8 cellular contexts compared by ENCODE assay signal in genomic region chr12:132489078-132489601, GRCh38. TPM values are rescaled to one million over a fixed set of nuclear protein-coding genes. Genes with fewer than 3 reads are reported as not detected.
DNase-seq lines count a peak whose midpoint lies in the region; ATAC-seq and TF ChIP-seq lines count a peak whose summit lies in the region.

No MANE protein-coding gene starts in this region.

- peak overlapping the region; percentile 89 to 96 for H3K4me3 Mint-ChIP-seq in CD14-positive monocyte

- H3K27me3 Mint-ChIP-seq in CD14-positive monocyte (ENCODE audit: low read depth in 3 of 3) = peaks cover 5 to 10% (median 6%) of the 10 kb centered on the region in 3 donors

- peaks cover 49% of the 10 kb centered on the region for H3K4me1 Mint-ChIP-seq in CD14-positive monocyte

- no peak overlapping the region for H3K9ac ChIP-seq in adipocyte (ENCODE audit: low read length)

- H3K4me3 ChIP-seq in adipocyte (ENCODE audit: low read length) (no peak overlapping the region), kidney epithelial cell (ENCODE audit: low read depth, low read length) (peak overlapping the region; percentile 40)

- H3K27ac Mint-ChIP-seq in CD14-positive monocyte = peak overlapping the region; percentile 98 to 99 (median 98)

- H3K36me3 Mint-ChIP-seq in CD14-positive monocyte = peaks cover 19 to 20% of the 10 kb centered on the region in 2 donors

- ATAC-seq in HG02642 (IDR thresholded peaks at IDR 0.05; ENCODE audit: poor library complexity, unreplicated experiment) (peak; percentile 27), SK-N-SH treated with all-trans-retinoic acid at 6 μM for 48 hours (peak; percentile 22; the same call in 2 of the 3 replicates)

- DNase-seq in CD14-positive monocyte (ENCODE audit: low spot score) (peak; percentile 68), adipocyte (ENCODE audit: low read depth) (peak; percentile 35), kidney epithelial cell (ENCODE audit: low read depth) (no peak), posterior vena cava (ENCODE audit: low spot score) (no peak), NCI-H510A treated with DMSO at 0.1 percent for 48 hours (lab: John Stamatoyannopoulos, UW) (no peak)
- DNase-seq in stimulated activated CD4-positive, alpha-beta T cell treated with anti-CD3 and anti-CD28 coated beads, TNF-alpha, amount 100 ng/mL, for 4 hours (ENCODE audit: low read depth in 3 of 3) = peak; percentile 22 to 59 (median 48)

- no peaks in the 10 kb centered on the region for H3K9me3 ChIP-seq in adipocyte (ENCODE audit: control insufficient read depth, low read length)

- H3K36me3 ChIP-seq in adipocyte (ENCODE audit: control insufficient read depth, insufficient read depth, low read length, severe bottlenecking) (no peaks in the 10 kb centered on the region), kidney epithelial cell (ENCODE audit: control insufficient read depth, insufficient read depth, low read length) (no peaks in the 10 kb centered on the region)

- H3K9me3 Mint-ChIP-seq in CD14-positive monocyte = peaks cover 0 to 7% (median 5%) of the 10 kb centered on the region in 7 donors

- intact Hi-C loops in CD14-positive monocyte (cut with micrococcal nuclease) = loop anchor here in 1 of 2 donors (5.0 kb wide), 1 partner anchor 407 kb away; no protein-coding TSS in a partner anchor
- intact Hi-C loops in posterior vena cava (cut with DNase I) = no loop called here

- TF ChIP-seq CTCF in CD14-positive monocyte (IDR thresholded peaks at IDR 0.05) (no peak), kidney epithelial cell (IDR thresholded peaks at IDR 0.05; ENCODE audit: insufficient read depth, low read length, poor library complexity, severe bottlenecking) (no peak)

- H3K4me1 ChIP-seq in adipocyte (ENCODE audit: control insufficient read depth, insufficient read depth, low read length) = peaks cover 21% of the 10 kb centered on the region

- peaks cover 4% of the 10 kb centered on the region for H3K27me3 ChIP-seq in adipocyte (replicated peaks; ENCODE audit: control insufficient read depth, insufficient read depth, low read length)
- H3K27me3 ChIP-seq in kidney epithelial cell (ENCODE audit: control insufficient read depth, insufficient read depth, low read length) = peaks cover 12% of the 10 kb centered on the region

TF ChIP-seq in SK-N-SH treated with all-trans-retinoic acid at 6 μM for 48 hours, 23 proteins besides CTCF, POLR2A, EP300 and RAD21:
- no peak for TF ChIP-seq CSDC2 (CRISPR knock-in tag; IDR thresholded peaks at IDR 0.05)
- no peak for TF ChIP-seq CREB5 (CRISPR knock-in tag; IDR thresholded peaks at IDR 0.05; ENCODE audit: low read depth)
- TF ChIP-seq ISL1 (CRISPR knock-in tag; IDR thresholded peaks at IDR 0.05) = no peak
- TF ChIP-seq ZFP3 (CRISPR knock-in tag; IDR thresholded peaks at IDR 0.05) = no peak
- no peak for TF ChIP-seq BACH2 (CRISPR knock-in tag; IDR thresholded peaks at IDR 0.05; ENCODE audit: borderline replicate concordance)
- no peak for TF ChIP-seq ARNTL (CRISPR knock-in tag; IDR thresholded peaks at IDR 0.05; ENCODE audit: borderline replicate concordance, low read depth)
- no peak for TF ChIP-seq ZC3H10 (CRISPR knock-in tag; IDR thresholded peaks at IDR 0.05)
- TF ChIP-seq TOX (CRISPR knock-in tag; IDR thresholded peaks at IDR 0.05; ENCODE audit: borderline replicate concordance) = no peak
- TF ChIP-seq RARB (CRISPR knock-in tag; IDR thresholded peaks at IDR 0.05) = no peak
- TF ChIP-seq OSR1 (CRISPR knock-in tag; IDR thresholded peaks at IDR 0.05) = no peak
- no peak for TF ChIP-seq PPARA (CRISPR knock-in tag; IDR thresholded peaks at IDR 0.05; ENCODE audit: borderline replicate concordance)
- no peak for TF ChIP-seq ZNF8 (CRISPR knock-in tag; IDR thresholded peaks at IDR 0.05)
- no peak for TF ChIP-seq ZNF70 (CRISPR knock-in tag; IDR thresholded peaks at IDR 0.05)
- no peak for TF ChIP-seq ZNF565 (CRISPR knock-in tag; conservative IDR thresholded peaks at IDR 0.05; ENCODE audit: low read depth)
- no peak for TF ChIP-seq ZFP30 (CRISPR knock-in tag; IDR thresholded peaks at IDR 0.05)
- no peak for TF ChIP-seq PATZ1 (CRISPR knock-in tag; IDR thresholded peaks at IDR 0.05; ENCODE audit: borderline replicate concordance)
- TF ChIP-seq SNAI2 (CRISPR knock-in tag; IDR thresholded peaks at IDR 0.05) = no peak
- TF ChIP-seq TSHZ2 (CRISPR knock-in tag; IDR thresholded peaks at IDR 0.05) = no peak

RNA-seq across cellular contexts. Expression of gene FBRSL1, which starts 0.8 kb away (rescaled TPM):
- polyA plus RNA-seq in CD14-positive monocyte = under 1 TPM; 0.39 to 0.74 TPM
- total RNA-seq in kidney epithelial cell (22.9 and 40.0 TPM in 2 replicates), posterior vena cava (10 to 100 TPM; 34.0 to 35.8 TPM)

Comparison
In these comparisons a context has a peak if more than half of its experiments do, and no peak if none do; other contexts are left out.
1. DNase-seq: peak in CD14-positive monocyte (single experiment), adipocyte (single experiment) and stimulated activated CD4-positive, alpha-beta T cell treated with anti-CD3 and anti-CD28 coated beads, TNF-alpha, amount 100 ng/mL, for 4 hours (3 of 3); none in kidney epithelial cell (single experiment), posterior vena cava (single experiment) and NCI-H510A treated with DMSO at 0.1 percent for 48 hours (single experiment).